12 cellular contexts compared by ENCODE assay signal in the genomic region with DNA sequence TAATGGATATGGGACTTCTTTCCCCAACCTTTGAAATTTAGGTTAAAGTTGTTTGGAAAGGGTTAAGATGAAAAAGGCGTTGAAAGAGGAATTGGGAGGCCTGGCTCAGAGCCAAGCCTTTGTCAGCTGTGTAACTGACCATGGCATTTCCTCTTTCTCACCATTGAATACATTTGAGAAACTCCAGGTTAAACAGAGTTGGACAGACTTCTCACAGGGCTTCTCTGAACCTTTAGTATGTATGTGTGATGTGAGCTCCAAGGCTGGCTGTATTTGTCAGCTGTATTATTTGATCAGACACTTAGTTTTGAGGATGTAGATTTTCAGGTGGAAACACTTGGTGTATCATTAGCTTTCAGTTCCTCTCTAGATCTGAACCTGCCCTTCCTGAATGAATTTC.
DNase-seq lines count a peak whose midpoint lies in the region; ATAC-seq, FAIRE-seq and TF ChIP-seq lines count a peak whose summit lies in the region.
"Had no signal": no experiment of that assay in that cellular context is flagged by ENCODE, and none has a peak within 500 bp of the region (broad histone marks: within the 10 kb centered on the region; RNA-seq: fewer than 3 reads in every experiment).

No MANE protein-coding gene starts in this region.

- POLR2A ChIA-PET in activated CD4-positive, alpha-beta memory T cell treated with anti-CD3 and anti-CD28 coated beads, Interleukin-2, amount 10 ng/mL, durations not matched to agents 7 days and 5 days (lab: Charles Lee), result no interaction called here

- intact Hi-C loops in pancreas (cut with DNase I), result no loop called here

- 0% methylated on average over 1 of the region's 1 CpG for WGBS in pancreas, 2 donors

- H3K27ac ChIP-seq in pancreas, result no peak overlapping the region
- H3K27ac ChIP-seq: neural progenitor cell, tibial nerve had no signal

- H3K4me3 ChIP-seq in NB4 (ENCODE audit: low read depth, low read length), result no peak overlapping the region
- H3K4me3 ChIP-seq in cardiac fibroblast (replicated peaks in 1 of 2; ENCODE audit: low read depth in 2 of 2, low read length in 2 of 2), result no peak overlapping the region
- H3K4me3 ChIP-seq in pancreas, result no peak overlapping the region
- H3K4me3 ChIP-seq: neural progenitor cell, tibial nerve had no signal

- no peak overlapping the region for H3K27ac Mint-ChIP-seq in activated naive CD8-positive, alpha-beta T cell treated with anti-CD3 and anti-CD28 coated beads, Interleukin-2, amount 50 U/mL, for 24 hours
- H3K27ac Mint-ChIP-seq in activated CD4-positive, alpha-beta memory T cell treated with anti-CD3 and anti-CD28 coated beads, Interleukin-2, amount 10 ng/mL, durations not matched to agents 7 days and 5 days, result no peak overlapping the region
- H3K27ac Mint-ChIP-seq: activated T-cell treated with anti-CD3 and anti-CD28 coated beads, Interleukin-2, amount 50 U/mL, for 24 hours; neural progenitor cell; T-cell had no signal

- H3K9me3 Mint-ChIP-seq in activated naive CD8-positive, alpha-beta T cell treated with anti-CD3 and anti-CD28 coated beads, Interleukin-2, amount 50 U/mL, for 24 hours, result no peaks in the 10 kb centered on the region
- no peaks in the 10 kb centered on the region for H3K9me3 Mint-ChIP-seq in activated CD4-positive, alpha-beta memory T cell treated with anti-CD3 and anti-CD28 coated beads, Interleukin-2, amount 10 ng/mL, durations not matched to agents 7 days and 5 days
- H3K9me3 Mint-ChIP-seq: activated T-cell treated with anti-CD3 and anti-CD28 coated beads, Interleukin-2, amount 50 U/mL, for 24 hours; neural progenitor cell; T-cell had no signal

- CTCF ChIA-PET in activated CD4-positive, alpha-beta memory T cell treated with anti-CD3 and anti-CD28 coated beads, Interleukin-2, amount 10 ng/mL, durations not matched to agents 7 days and 5 days (lab: Charles Lee), result no interaction called here

- H3K27me3 ChIP-seq in pancreas, result no peaks in the 10 kb centered on the region
- H3K27me3 ChIP-seq: neural progenitor cell, tibial nerve had no signal

- TF ChIP-seq POLR2A in NB4 (IDR thresholded peaks at IDR 0.05; ENCODE audit: extremely low read depth, insufficient read length), result no peak

- H3K4me1 ChIP-seq in pancreas, result no peaks in the 10 kb centered on the region
- H3K4me1 ChIP-seq: tibial nerve had no signal

- no peak overlapping the region for H3K4me3 Mint-ChIP-seq in activated naive CD8-positive, alpha-beta T cell treated with anti-CD3 and anti-CD28 coated beads, Interleukin-2, amount 50 U/mL, for 24 hours
- no peak overlapping the region for H3K4me3 Mint-ChIP-seq in activated CD4-positive, alpha-beta memory T cell treated with anti-CD3 and anti-CD28 coated beads, Interleukin-2, amount 10 ng/mL, durations not matched to agents 7 days and 5 days
- H3K4me3 Mint-ChIP-seq: activated T-cell treated with anti-CD3 and anti-CD28 coated beads, Interleukin-2, amount 50 U/mL, for 24 hours; neural progenitor cell; T-cell had no signal

- no peaks in the 10 kb centered on the region for H3K36me3 ChIP-seq in pancreas
- H3K36me3 ChIP-seq: neural progenitor cell, tibial nerve had no signal

- peaks cover 2% of the 10 kb centered on the region for H3K27me3 Mint-ChIP-seq in activated naive CD8-positive, alpha-beta T cell treated with anti-CD3 and anti-CD28 coated beads, Interleukin-2, amount 50 U/mL, for 24 hours
- H3K27me3 Mint-ChIP-seq in activated CD4-positive, alpha-beta memory T cell treated with anti-CD3 and anti-CD28 coated beads, Interleukin-2, amount 10 ng/mL, durations not matched to agents 7 days and 5 days, result peaks cover 10% of the 10 kb centered on the region

- FAIRE-seq in pancreas (lab: Jason Lieb, UNC), result no peak

- TF ChIP-seq CTCF in NB4 (IDR thresholded peaks at IDR 0.05; ENCODE audit: low read depth, low read length), result no peak
- TF ChIP-seq CTCF in cardiac fibroblast (IDR thresholded peaks at IDR 0.05; ENCODE audit: low read depth, low read length), result no peak
- TF ChIP-seq CTCF in pancreas (IDR thresholded peaks at IDR 0.05), result no peak

- H3K4me1 Mint-ChIP-seq in activated naive CD8-positive, alpha-beta T cell treated with anti-CD3 and anti-CD28 coated beads, Interleukin-2, amount 50 U/mL, for 24 hours, result no peaks in the 10 kb centered on the region
- no peaks in the 10 kb centered on the region for H3K4me1 Mint-ChIP-seq in activated CD4-positive, alpha-beta memory T cell treated with anti-CD3 and anti-CD28 coated beads, Interleukin-2, amount 10 ng/mL, durations not matched to agents 7 days and 5 days
- H3K4me1 Mint-ChIP-seq: T-cell had no signal

- peak; percentile 71 for DNase-seq in NB4 (ENCODE audit: low read depth)
- DNase-seq in cardiac fibroblast (ENCODE audit: low read depth in 2 of 2), result peak; percentile 47 to 59
- peak in 4 of 6 donors; percentile 7 to 59 (median 20) for DNase-seq in pancreas
- DNase-seq in activated naive CD8-positive, alpha-beta T cell treated with anti-CD3 and anti-CD28 coated beads, Interleukin-2, amount 50 U/mL, for 24 hours, result no peak
- DNase-seq in activated CD4-positive, alpha-beta memory T cell treated with anti-CD3 and anti-CD28 coated beads, Interleukin-2, amount 10 ng/mL, durations not matched to agents 7 days and 5 days, result no peak
- DNase-seq: activated T-cell treated with anti-CD3 and anti-CD28 coated beads, Interleukin-2, amount 50 U/mL, for 24 hours; T-cell had no signal

- H3K9me3 ChIP-seq in pancreas, result no peaks in the 10 kb centered on the region
- H3K9me3 ChIP-seq: tibial nerve had no signal

- H3K36me3 Mint-ChIP-seq in activated naive CD8-positive, alpha-beta T cell treated with anti-CD3 and anti-CD28 coated beads, Interleukin-2, amount 50 U/mL, for 24 hours (ENCODE audit: low read depth), result no peaks in the 10 kb centered on the region
- H3K36me3 Mint-ChIP-seq in activated CD4-positive, alpha-beta memory T cell treated with anti-CD3 and anti-CD28 coated beads, Interleukin-2, amount 10 ng/mL, durations not matched to agents 7 days and 5 days (ENCODE audit: low read depth), result no peaks in the 10 kb centered on the region
- H3K36me3 Mint-ChIP-seq: neural progenitor cell, T-cell had no signal

- ATAC-seq in GM19438 (IDR thresholded peaks at IDR 0.05; ENCODE audit: low read depth, unreplicated experiment) (peak; percentile 62), pancreas (no peak), HG02571 (IDR thresholded peaks at IDR 0.05; ENCODE audit: unreplicated experiment) (no peak), HG03571 (IDR thresholded peaks at IDR 0.05; ENCODE audit: unreplicated experiment) (no peak)
- no peak for ATAC-seq in activated naive CD8-positive, alpha-beta T cell treated with anti-CD3 and anti-CD28 coated beads, Interleukin-2, amount 50 U/mL, for 24 hours
- ATAC-seq: T-cell had no signal

Comparison
In these comparisons a context has a peak if more than half of its experiments do, and no peak if none do; other contexts are left out.
1. DNase-seq: peak in NB4 (single experiment), cardiac fibroblast (2 of 2) and pancreas (4 of 6); none in activated naive CD8-positive, alpha-beta T cell treated with anti-CD3 and anti-CD28 coated beads, Interleukin-2, amount 50 U/mL, for 24 hours (single experiment) and activated CD4-positive, alpha-beta memory T cell treated with anti-CD3 and anti-CD28 coated beads, Interleukin-2, amount 10 ng/mL, durations not matched to agents 7 days and 5 days (single experiment).